In the genomic region with DNA sequence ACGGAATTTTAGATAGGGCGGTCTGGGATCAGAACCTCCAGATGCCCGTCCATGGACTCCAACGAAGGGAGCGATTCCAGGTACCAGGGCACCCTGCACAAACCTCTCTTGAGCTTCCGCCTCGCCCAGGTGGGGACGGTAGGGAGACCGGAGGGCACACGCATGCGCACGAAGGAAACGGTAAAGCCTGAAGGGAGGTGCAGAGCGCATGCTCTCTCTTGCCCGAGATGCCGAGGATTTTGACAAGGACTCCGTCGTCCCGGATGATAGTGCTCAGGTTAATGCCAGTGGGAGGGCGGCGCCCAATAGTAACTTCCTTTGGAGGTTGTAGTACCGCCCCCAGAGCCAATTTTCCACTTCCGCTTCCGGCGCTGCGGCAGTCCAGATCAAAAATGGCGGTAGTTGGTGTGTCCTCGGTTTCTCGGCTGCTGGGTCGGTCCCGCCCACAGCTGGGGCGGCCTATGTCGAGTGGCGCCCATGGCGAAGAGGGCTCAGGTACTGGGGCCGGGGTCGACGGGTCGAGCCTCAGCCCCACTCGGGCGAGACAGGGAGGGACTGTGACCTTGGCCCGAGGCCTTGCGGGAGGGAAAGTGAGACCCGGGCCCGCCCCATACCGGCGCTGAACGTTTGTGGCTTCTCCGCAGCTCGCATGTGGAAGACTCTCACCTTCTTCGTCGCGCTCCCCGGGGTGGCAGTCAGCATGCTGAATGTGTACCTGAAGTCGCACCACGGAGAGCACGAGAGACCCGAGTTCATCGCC, we compare ENCODE assay signal across 8 cellular contexts. TPM values are rescaled to one million over a fixed set of nuclear protein-coding genes. Genes with fewer than 3 reads are reported as not detected.
DNase-seq lines count a peak whose midpoint lies in the region; TF ChIP-seq lines count a peak whose summit lies in the region.

A gene (plus strand): TSS at position 379 of the 760 bp plus-strand sequence. CDS start 14 bp downstream, at position 393.

- H3K4me3 ChIP-seq in GM08714 (ENCODE audit: low read length) = peak within 1 kb of the TSS; percentile 70
- peak within 1 kb of the TSS; percentile 72 for H3K4me3 ChIP-seq in NB4 (ENCODE audit: low read depth, low read length)
- H3K4me3 ChIP-seq in SK-N-MC = peak within 1 kb of the TSS; percentile 88
- H3K4me3 ChIP-seq in suprapubic skin = peak within 1 kb of the TSS; percentile 82

- TF ChIP-seq CTCF in HFFc6 (IDR thresholded peaks at IDR 0.05) = peak; percentile 18; the same call in 1 of the 2 replicates
- no peak for TF ChIP-seq CTCF in NB4 (IDR thresholded peaks at IDR 0.05; ENCODE audit: low read depth, low read length)
- no peak for TF ChIP-seq CTCF in suprapubic skin (IDR thresholded peaks at IDR 0.05)

- no peak for TF ChIP-seq EP300 in suprapubic skin (IDR thresholded peaks at IDR 0.05)

- CTCF ChIA-PET in activated naive CD4-positive, alpha-beta T cell treated with anti-CD3 and anti-CD28 coated beads, Interleukin-2, amount 10 ng/mL, durations not matched to agents 7 days and 5 days (lab: Charles Lee) = interaction anchor here (0.7 to 1.8 kb wide), 8 partner anchors 15 to 1753 kb away, joined by 3 to 7 read pairs (median 4); a partner anchor contains a TSS

- peaks cover 21% of the 10 kb centered on the region for H3K4me1 ChIP-seq in suprapubic skin

- peaks cover 20% of the 10 kb centered on the region for H3K4me1 Mint-ChIP-seq in HFFc6 (ENCODE audit: low read depth)
- peaks cover 34% of the 10 kb centered on the region for H3K4me1 Mint-ChIP-seq in activated naive CD4-positive, alpha-beta T cell treated with anti-CD3 and anti-CD28 coated beads, Interleukin-2, amount 10 ng/mL, durations not matched to agents 7 days and 5 days

- WGBS in suprapubic skin = 0% methylated on average over 29 of the region's 59 CpGs

- H3K27me3 ChIP-seq in suprapubic skin = no peaks in the 10 kb centered on the region

- peak within 1 kb of the TSS; percentile 94 for H3K4me3 Mint-ChIP-seq in HFFc6
- peak within 1 kb of the TSS; percentile 84 for H3K4me3 Mint-ChIP-seq in activated naive CD4-positive, alpha-beta T cell treated with anti-CD3 and anti-CD28 coated beads, Interleukin-2, amount 10 ng/mL, durations not matched to agents 7 days and 5 days

- H3K9me3 ChIP-seq in SK-N-MC (ENCODE audit: low read depth, low read length) (no peaks in the 10 kb centered on the region), suprapubic skin (no peaks in the 10 kb centered on the region)

- H3K9ac ChIP-seq in SK-N-MC (ENCODE audit: insufficient read length) = peak within 1 kb of the TSS; percentile 81

- peak; percentile 78 for TF ChIP-seq POLR2A in NB4 (IDR thresholded peaks at IDR 0.05; ENCODE audit: extremely low read depth, insufficient read length)
- TF ChIP-seq POLR2A in suprapubic skin (IDR thresholded peaks at IDR 0.05) = peak in 1 of 2 donors; percentile 69

- DNase-seq in HFFc6 (peak; percentile 97), NB4 (ENCODE audit: low read depth) (peak; percentile 100), SK-N-MC (ENCODE audit: low read depth, low spot score) (peak; percentile 96), germinal center (ENCODE audit: low spot score) (peak; percentile 99), nucleus accumbens (lab: John Stamatoyannopoulos, UW) (peak; percentile 17 to 98 (median 88)), suprapubic skin (ENCODE audit: low spot score in 2 of 2) (peak; percentile 97 to 98)
- peak; percentile 99 for DNase-seq in activated naive CD4-positive, alpha-beta T cell treated with anti-CD3 and anti-CD28 coated beads, Interleukin-2, amount 10 ng/mL, durations not matched to agents 7 days and 5 days

- no peaks in the 10 kb centered on the region; the same call in 1 of the 2 replicates for H3K27me3 Mint-ChIP-seq in HFFc6 (ENCODE audit: insufficient read depth)
- peaks cover 6% of the 10 kb centered on the region for H3K27me3 Mint-ChIP-seq in activated naive CD4-positive, alpha-beta T cell treated with anti-CD3 and anti-CD28 coated beads, Interleukin-2, amount 10 ng/mL, durations not matched to agents 7 days and 5 days

- H3K36me3 Mint-ChIP-seq in HFFc6 (ENCODE audit: low read depth) = 0 out of 2 replicates have a peak, but pooled peaks cover 7% of the 10 kb centered on the region
- peaks cover 18% of the 10 kb centered on the region for H3K36me3 Mint-ChIP-seq in activated naive CD4-positive, alpha-beta T cell treated with anti-CD3 and anti-CD28 coated beads, Interleukin-2, amount 10 ng/mL, durations not matched to agents 7 days and 5 days

- H3K36me3 ChIP-seq in SK-N-MC (ENCODE audit: insufficient read depth, low read length) (peaks cover 32% of the 10 kb centered on the region), suprapubic skin (peaks cover 24% of the 10 kb centered on the region)

- H3K9me3 Mint-ChIP-seq in HFFc6 = no peaks in the 10 kb centered on the region
- H3K9me3 Mint-ChIP-seq in activated naive CD4-positive, alpha-beta T cell treated with anti-CD3 and anti-CD28 coated beads, Interleukin-2, amount 10 ng/mL, durations not matched to agents 7 days and 5 days = no peaks in the 10 kb centered on the region

- 0 out of 2 replicates have a peak within 1 kb of the TSS, but pooled peaks have one; percentile 4 for H3K27ac ChIP-seq in SK-N-MC
- peak within 1 kb of the TSS; percentile 82 for H3K27ac ChIP-seq in suprapubic skin

- peak within 1 kb of the TSS; percentile 74 for H3K27ac Mint-ChIP-seq in HFFc6
- peak within 1 kb of the TSS; percentile 92 for H3K27ac Mint-ChIP-seq in activated naive CD4-positive, alpha-beta T cell treated with anti-CD3 and anti-CD28 coated beads, Interleukin-2, amount 10 ng/mL, durations not matched to agents 7 days and 5 days

RNA-seq across cellular contexts. Expression of the gene that starts here (rescaled TPM):
- total RNA-seq in HFFc6 (2021; fragmentation: NEBNext Ultra II Directional; extraction: Animal tissue kit (Norgen Biotek cat#: 25700)) = 100 to 1,000 TPM; 356 to 391 (median 373) TPM
- total RNA-seq in suprapubic skin = 1,000 to 10,000 TPM in 1 of 4 donors, 100 to 1,000 TPM in 3; 569 to 1,135 (median 836) TPM

Comparison
In these comparisons a context has a peak if more than half of its experiments do, and no peak if none do; other contexts are left out.
1. Peak in every context shown above with its lines: DNase-seq, H3K4me3 ChIP-seq and H3K27ac ChIP-seq.